In genomic region chr2:156445311-156446218, GRCh38 we compare ENCODE assay signal across 9 cellular contexts. TPM values are rescaled to one million over a fixed set of nuclear protein-coding genes. Genes with fewer than 3 reads are reported as not detected.
A peak's percentile ranks its signal among the peaks of the same experiment; 100 is the strongest.
DNase-seq lines count a peak whose midpoint lies in the region; ATAC-seq and TF ChIP-seq lines count a peak whose summit lies in the region.
"Had no signal": no experiment of that assay in that cellular context is flagged by ENCODE, and none has a peak within 500 bp of the region (broad histone marks: within the 10 kb centered on the region; RNA-seq: fewer than 3 reads in every experiment).

No MANE protein-coding gene starts in this region.

- H3K4me1 Mint-ChIP-seq in HFFc6 (ENCODE audit: low read depth) = peaks cover 53% of the 10 kb centered on the region
- peaks cover 26% of the 10 kb centered on the region for H3K4me1 Mint-ChIP-seq in stimulated activated memory B cell treated with anti-CD40 and anti-IgM and Interleukin-4, amounts not matched to agents 10 μg/mL and 1 μg/mL and 100 μg/mL, for 72 hours

- peak overlapping the region; percentile 27; the same call in 1 of the 2 replicates for H3K4me2 ChIP-seq in PC-3 (ENCODE audit: low read length)

- H3K9me2 ChIP-seq in PC-3 (replicated peaks; ENCODE audit: low read length) = no peaks in the 10 kb centered on the region

- H3F3A ChIP-seq in PC-3 (ENCODE audit: low read length, unreplicated experiment) = no peaks in the 10 kb centered on the region

- H3K4me3 ChIP-seq in PC-3 (ENCODE audit: low read length) = no peak overlapping the region
- H3K4me3 ChIP-seq in Peyer's patch = no peak overlapping the region

- peak overlapping the region; percentile 65 for H3K4me3 Mint-ChIP-seq in HFFc6
- H3K4me3 Mint-ChIP-seq in stimulated activated memory B cell treated with anti-CD40 and anti-IgM and Interleukin-4, amounts not matched to agents 10 μg/mL and 1 μg/mL and 100 μg/mL, for 72 hours = no peak overlapping the region
- H3K4me3 Mint-ChIP-seq: memory B cell had no signal

- H4K20me1 ChIP-seq in PC-3 (ENCODE audit: low read length) = no peaks in the 10 kb centered on the region

- no peak for TF ChIP-seq POLR2A in Peyer's patch (IDR thresholded peaks at IDR 0.05)

- ATAC-seq in GM18499 (IDR thresholded peaks at IDR 0.05; ENCODE audit: insufficient read depth, unreplicated experiment) (peak; percentile 62), PC-3 (peak; percentile 67)
- ATAC-seq in stimulated activated memory B cell treated with anti-CD40 and anti-IgM and Interleukin-4, amounts not matched to agents 10 μg/mL and 1 μg/mL and 100 μg/mL, for 72 hours = no peak

- H3K27ac ChIP-seq in PC-3 (ENCODE audit: low read length) (peak overlapping the region; percentile 73), Peyer's patch (no peak overlapping the region)

- no peaks in the 10 kb centered on the region for H3K27me3 ChIP-seq in PC-3 (ENCODE audit: low read length)
- no peaks in the 10 kb centered on the region for H3K27me3 ChIP-seq in Peyer's patch

- H3K4me1 ChIP-seq in PC-3 (ENCODE audit: insufficient read depth, low read length) (peaks cover 11% of the 10 kb centered on the region), Peyer's patch (no peaks in the 10 kb centered on the region)

- 0 out of 2 replicates have a peak overlapping the region, but pooled peaks have one; percentile 10 for H2AFZ ChIP-seq in PC-3 (ENCODE audit: low read length)

- BruUV-seq in PC-3 (replicated peaks; lab: Mats Ljungman, UMichigan) = no TSS peak

- TF ChIP-seq CTCF in HFFc6 (IDR thresholded peaks at IDR 0.05) (no peak), PC-3 (conservative IDR thresholded peaks at IDR 0.05; ENCODE audit: low read depth, low read length) (no peak), Peyer's patch (IDR thresholded peaks at IDR 0.05) (no peak)

- H3K36me3 ChIP-seq in PC-3 (ENCODE audit: low read depth, low read length) (no peaks in the 10 kb centered on the region), Peyer's patch (no peaks in the 10 kb centered on the region)

- CTCF ChIA-PET in PC-3 (lab: Charles Lee) = no interaction called here

- peak overlapping the region; percentile 93 for H3K27ac Mint-ChIP-seq in HFFc6
- no peak overlapping the region for H3K27ac Mint-ChIP-seq in stimulated activated memory B cell treated with anti-CD40 and anti-IgM and Interleukin-4, amounts not matched to agents 10 μg/mL and 1 μg/mL and 100 μg/mL, for 72 hours
- H3K27ac Mint-ChIP-seq: memory B cell had no signal

- intact Hi-C loops in PC-3 (cut with micrococcal nuclease) = no loop called here

- peaks cover 7% of the 10 kb centered on the region; the same call in 1 of the 2 replicates for H3K9me3 Mint-ChIP-seq in HFFc6
- no peaks in the 10 kb centered on the region for H3K9me3 Mint-ChIP-seq in stimulated activated memory B cell treated with anti-CD40 and anti-IgM and Interleukin-4, amounts not matched to agents 10 μg/mL and 1 μg/mL and 100 μg/mL, for 72 hours
- H3K9me3 Mint-ChIP-seq: memory B cell had no signal

- H3K27me3 Mint-ChIP-seq in HFFc6 (ENCODE audit: insufficient read depth) = no peaks in the 10 kb centered on the region; the same call in 1 of the 2 replicates
- no peaks in the 10 kb centered on the region for H3K27me3 Mint-ChIP-seq in stimulated activated memory B cell treated with anti-CD40 and anti-IgM and Interleukin-4, amounts not matched to agents 10 μg/mL and 1 μg/mL and 100 μg/mL, for 72 hours
- H3K27me3 Mint-ChIP-seq: memory B cell had no signal

- DNase-seq in HFFc6 (peak; percentile 81), PC-3 (peak; percentile 78), kidney glomerular epithelial cell (lab: John Stamatoyannopoulos, UW) (peak; percentile 80), Ammon's horn (ENCODE audit: low spot score) (no peak), NK-92 (lab: John Stamatoyannopoulos, UW; ENCODE audit: unreplicated experiment) (no peak), Peyer's patch (no peak)

- POLR2A ChIA-PET in PC-3 (lab: Charles Lee; ENCODE audit: unreplicated experiment) = interaction anchor here (0.7 kb wide), 1 partner anchor 103 kb away, joined by 3 read pairs; no protein-coding TSS in a partner anchor

- peak overlapping the region; percentile 12; the same call in 1 of the 2 replicates for H3K9ac ChIP-seq in PC-3 (ENCODE audit: low read length)

- peaks cover 25% of the 10 kb centered on the region for H3K36me3 Mint-ChIP-seq in HFFc6 (ENCODE audit: low read depth)
- peaks cover 44% of the 10 kb centered on the region for H3K36me3 Mint-ChIP-seq in stimulated activated memory B cell treated with anti-CD40 and anti-IgM and Interleukin-4, amounts not matched to agents 10 μg/mL and 1 μg/mL and 100 μg/mL, for 72 hours

- H3K79me2 ChIP-seq in PC-3 (ENCODE audit: low read length) = peaks cover 69% of the 10 kb centered on the region

- H3K9me3 ChIP-seq in PC-3 (ENCODE audit: low read length) = no peaks in the 10 kb centered on the region
- H3K9me3 ChIP-seq in Peyer's patch = no peaks in the 10 kb centered on the region

RNA-seq across cellular contexts. Expression of gene GPD2, which starts 9.4 kb away (rescaled TPM):
- total RNA-seq in HFFc6 (2021; fragmentation: NEBNext Ultra II Directional; extraction: Animal tissue kit (Norgen Biotek cat#: 25700)) = 10 to 100 TPM; 44.4 to 69.8 (median 55.7) TPM
- total RNA-seq in PC-3 (2014; rRNA removed) = 91.3 and 107 TPM in 2 replicates
- 100 to 1,000 TPM in 1 of 4 donors, 10 to 100 TPM in 3; 50.3 to 125 (median 83.4) TPM for total RNA-seq in Peyer's patch

Comparison
In these comparisons a context has a peak if more than half of its experiments do, and no peak if none do; other contexts are left out.
1. DNase-seq: peak in HFFc6 (single experiment), PC-3 (single experiment) and kidney glomerular epithelial cell (single experiment); none in Ammon's horn (single experiment), NK-92 (single experiment) and Peyer's patch (0 of 3).